Comparison of ENCODE assay signal across 17 cellular contexts in genomic region chr13:94228781-94229180, GRCh38.
"Had no signal": no experiment of that assay in that cellular context is flagged by ENCODE, and none has a peak within 500 bp of the region (broad histone marks: within the 10 kb centered on the region; RNA-seq: fewer than 3 reads in every experiment).

No MANE protein-coding gene starts in this region.

- H3K9me3 ChIP-seq: esophagus muscularis mucosa, prostate gland, sigmoid colon, suprapubic skin, upper lobe of left lung had no signal

- H3K27ac ChIP-seq: esophagus muscularis mucosa, prostate gland, sigmoid colon, suprapubic skin, upper lobe of left lung had no signal

- H3K4me3 ChIP-seq: esophagus muscularis mucosa, lung, prostate gland, sigmoid colon, suprapubic skin, upper lobe of left lung had no signal

- H3K36me3 ChIP-seq: esophagus muscularis mucosa, prostate gland, sigmoid colon, suprapubic skin, upper lobe of left lung had no signal

- H3K27me3 ChIP-seq: esophagus muscularis mucosa, sigmoid colon, suprapubic skin, upper lobe of left lung had no signal

- ATAC-seq: naive thymus-derived CD8-positive, alpha-beta T cell had no signal

- H3K4me1 ChIP-seq: prostate gland, suprapubic skin, upper lobe of left lung had no signal

- DNase-seq: activated B cell treated with CpG ODN at 0.5 μM for 24 hours; activated CD4-positive, alpha-beta T cell treated with anti-CD3 and anti-CD28 coated beads, Interleukin-2, amount 50 U/mL, for 1 hour; activated naive CD4-positive, alpha-beta T cell treated with anti-CD3 and anti-CD28 coated beads, Interleukin-2, amount 50 U/mL, for 16 hours; amniotic stem cell; cerebellar nuclear complex; hippocampal formation; kidney glomerular epithelial cell; naive thymus-derived CD8-positive, alpha-beta T cell; nucleus accumbens; sigmoid colon; stimulated activated CD4-positive, alpha-beta T cell treated with anti-CD3 and anti-CD28 coated beads, Interleukin-12 subunit alpha, Interleukin-12 subunit beta, amount 100 ng/mL, for 4 hours; stimulated activated naive CD4-positive, alpha-beta T cell treated with Interleukin-2 at 50 U/mL for 16 hours; upper lobe of left lung had no signal
